ENCODE assay signal across 22 cellular contexts in genomic region chr1:18539171-18539570, GRCh38. TPM values are rescaled to one million over a fixed set of nuclear protein-coding genes. Genes with fewer than 3 reads are reported as not detected.
DNase-seq lines count a peak whose midpoint lies in the region; ATAC-seq, FAIRE-seq and TF ChIP-seq lines count a peak whose summit lies in the region.
"Had no signal": no experiment of that assay in that cellular context is flagged by ENCODE, and none has a peak within 500 bp of the region (broad histone marks: within the 10 kb centered on the region; RNA-seq: fewer than 3 reads in every experiment).

No MANE protein-coding gene starts in this region.

- H3K4me2 ChIP-seq in K562 (ENCODE audit: insufficient read depth, low read length), result no peak overlapping the region

- H3K4me1 Mint-ChIP-seq in osteocyte (ENCODE audit: unreplicated experiment), result no peaks in the 10 kb centered on the region
- no peaks in the 10 kb centered on the region for H3K4me1 Mint-ChIP-seq in activated T-helper 17 cell treated with anti-CD3 and anti-CD28 coated beads, Interleukin-2, amount 50 U/mL, for 72 hours
- H3K4me1 Mint-ChIP-seq: T-cell had no signal

- ATAC-seq in K562, result no peak
- ATAC-seq in activated T-helper 17 cell treated with anti-CD3 and anti-CD28 coated beads, Interleukin-2, amount 50 U/mL, for 72 hours (replicated peaks), result no peak
- ATAC-seq: left colon, right cardiac atrium, T-cell had no signal

- intact Hi-C loops in K562 (cut with micrococcal nuclease), result no loop called here

- CTCF ChIA-PET in K562 (lab: Yijun Ruan, JAX; ENCODE audit: low intra/inter-chr PET ratio), result no interaction called here

- no peak overlapping the region for H3K4me3 ChIP-seq in K562
- H3K4me3 ChIP-seq: colonic mucosa, upper lobe of left lung had no signal

- no peaks in the 10 kb centered on the region for H3K9me1 ChIP-seq in K562 (ENCODE audit: control insufficient read depth, insufficient read depth, low read length)

- in situ Hi-C loops in K562 (cut with MboI), result no loop called here

- no TSS peak for BruUV-seq in K562 (replicated peaks; lab: Mats Ljungman, UMichigan)

- no peaks in the 10 kb centered on the region for H3K79me2 ChIP-seq in K562 (ENCODE audit: control insufficient read depth, insufficient read depth, low read length)

- POLR2A ChIA-PET in K562 (lab: Yijun Ruan, JAX), result no interaction called here

- no peak overlapping the region for H3K27ac ChIP-seq in K562 (ENCODE audit: extremely low read depth, low read depth, low read length)
- H3K27ac ChIP-seq: colonic mucosa, neutrophil, upper lobe of left lung had no signal

- H3K36me3 ChIP-seq in K562 (ENCODE audit: control insufficient read depth, insufficient read depth, low read length), result no peaks in the 10 kb centered on the region
- H3K36me3 ChIP-seq: colonic mucosa, neutrophil, upper lobe of left lung had no signal

- DNase-seq in DMS79 treated with DMSO at 0.1 percent for 48 hours (lab: John Stamatoyannopoulos, UW) (peak; percentile 98), NCI-H187 treated with DMSO at 0.1 percent for 48 hours (lab: John Stamatoyannopoulos, UW) (peak; percentile 67), K562 (ENCODE audit: extremely low read depth in 1 of 4, low spot score in 3 of 4) (no peak), osteocyte (ENCODE audit: extremely low spot score, unreplicated experiment) (peak; percentile 71), NCI-H1048 (lab: John Stamatoyannopoulos, UW) (no peak), GF-D8 (lab: John Stamatoyannopoulos, UW) (no peak), OCI-M1 (lab: John Stamatoyannopoulos, UW) (no peak)
- DNase-seq: activated CD4-positive, alpha-beta T cell treated with anti-CD3 and anti-CD28 coated beads, Interleukin-2, amount 50 U/mL, for 48 hours; activated T-cell treated with anti-CD3 and anti-CD28 coated beads, Interleukin-2, amount 50 U/mL, for 48 hours; colonic mucosa; foreskin fibroblast; IMR-90; NCI-H2227 treated with DMSO at 0.1 percent for 48 hours; right cardiac atrium; stimulated activated naive CD4-positive, alpha-beta T cell treated with Interleukin-2 at 50 U/mL for 16 hours had no signal

- no peak for FAIRE-seq in K562 (lab: Jason Lieb, UNC)

- no peak overlapping the region for H3K9ac ChIP-seq in K562 (ENCODE audit: insufficient read depth in 1 of 2, low read depth in 2 of 2, low read length in 2 of 2)

- 0% methylated on average over 4 of the region's 4 CpGs for WGBS in K562 (ENCODE audit: insufficient coverage, low coverage, missing lambda C conversion rate)

- TF ChIP-seq RAD21 in K562 (CRISPR knock-in tag; conservative IDR thresholded peaks at IDR 0.05 in 1 of 2, IDR thresholded peaks at IDR 0.05 in 1 of 2), result no peak

- no peak overlapping the region for H2AFZ ChIP-seq in K562 (ENCODE audit: low read depth, low read length)

- H3K4me1 ChIP-seq in K562 (replicated peaks in 1 of 2; ENCODE audit: control insufficient read depth in 2 of 2, insufficient read depth in 2 of 2, low read length in 2 of 2), result peaks cover 7 to 13% of the 10 kb centered on the region in 2 experiments; a peak in 4 of 5 replicates
- H3K4me1 ChIP-seq: colonic mucosa, upper lobe of left lung had no signal

- H3K27me3 Mint-ChIP-seq in osteocyte (ENCODE audit: unreplicated experiment), result peaks cover 13% of the 10 kb centered on the region
- peaks cover 47% of the 10 kb centered on the region for H3K27me3 Mint-ChIP-seq in activated T-helper 17 cell treated with anti-CD3 and anti-CD28 coated beads, Interleukin-2, amount 50 U/mL, for 72 hours

- H3K9me3 ChIP-seq in K562 (replicated peaks; ENCODE audit: control insufficient read depth, insufficient read depth, low read depth, low read length), result no peaks in the 10 kb centered on the region
- H3K9me3 ChIP-seq: colonic mucosa, neutrophil had no signal

- no peak overlapping the region for H3K27ac Mint-ChIP-seq in osteocyte (ENCODE audit: unreplicated experiment)
- H3K27ac Mint-ChIP-seq in activated T-helper 17 cell treated with anti-CD3 and anti-CD28 coated beads, Interleukin-2, amount 50 U/mL, for 72 hours, result no peak overlapping the region
- H3K27ac Mint-ChIP-seq: activated naive CD8-positive, alpha-beta T cell; CD4-positive, alpha-beta T cell; T-cell had no signal

- TF ChIP-seq POLR2A in K562 (conservative IDR thresholded peaks at IDR 0.05), result no peak

- H3K9me3 Mint-ChIP-seq in osteocyte (ENCODE audit: unreplicated experiment), result peaks cover 6% of the 10 kb centered on the region
- no peaks in the 10 kb centered on the region for H3K9me3 Mint-ChIP-seq in activated T-helper 17 cell treated with anti-CD3 and anti-CD28 coated beads, Interleukin-2, amount 50 U/mL, for 72 hours
- H3K9me3 Mint-ChIP-seq: CD4-positive, alpha-beta T cell had no signal

- H4K20me1 ChIP-seq in K562 (replicated peaks; ENCODE audit: control insufficient read depth, insufficient read depth, low read length), result peaks cover 31% of the 10 kb centered on the region

- TF ChIP-seq EP300 in K562 (IDR thresholded peaks at IDR 0.05; ENCODE audit: low read length), result no peak

- TF ChIP-seq CTCF in K562 (IDR thresholded peaks at IDR 0.05 in 2 of 3, conservative IDR thresholded peaks at IDR 0.05 in 1 of 3; ENCODE audit: insufficient read depth in 2 of 3, low read depth in 1 of 3, low read length in 3 of 3) (no peak), osteocyte (IDR thresholded peaks at IDR 0.05) (no peak)

- peaks cover 15 to 75% of the 10 kb centered on the region in 2 experiments for H3K27me3 ChIP-seq in K562 (ENCODE audit: control insufficient read depth in 2 of 2, insufficient read depth in 2 of 2, low read length in 2 of 2)
- H3K27me3 ChIP-seq: colonic mucosa, upper lobe of left lung had no signal

- no peaks in the 10 kb centered on the region for H3K36me3 Mint-ChIP-seq in osteocyte (ENCODE audit: unreplicated experiment)
- no peaks in the 10 kb centered on the region for H3K36me3 Mint-ChIP-seq in activated T-helper 17 cell treated with anti-CD3 and anti-CD28 coated beads, Interleukin-2, amount 50 U/mL, for 72 hours (ENCODE audit: low read depth)
- H3K36me3 Mint-ChIP-seq: activated naive CD8-positive, alpha-beta T cell; T-cell had no signal

- H3K4me3 Mint-ChIP-seq in osteocyte (ENCODE audit: unreplicated experiment), result no peak overlapping the region
- H3K4me3 Mint-ChIP-seq in activated T-helper 17 cell treated with anti-CD3 and anti-CD28 coated beads, Interleukin-2, amount 50 U/mL, for 72 hours, result no peak overlapping the region
- H3K4me3 Mint-ChIP-seq: activated naive CD8-positive, alpha-beta T cell; CD4-positive, alpha-beta T cell; T-cell had no signal

TF ChIP-seq in K562, 482 proteins besides CTCF, POLR2A, EP300 and RAD21 (continues in another document):
- TF ChIP-seq, protein P1, sequence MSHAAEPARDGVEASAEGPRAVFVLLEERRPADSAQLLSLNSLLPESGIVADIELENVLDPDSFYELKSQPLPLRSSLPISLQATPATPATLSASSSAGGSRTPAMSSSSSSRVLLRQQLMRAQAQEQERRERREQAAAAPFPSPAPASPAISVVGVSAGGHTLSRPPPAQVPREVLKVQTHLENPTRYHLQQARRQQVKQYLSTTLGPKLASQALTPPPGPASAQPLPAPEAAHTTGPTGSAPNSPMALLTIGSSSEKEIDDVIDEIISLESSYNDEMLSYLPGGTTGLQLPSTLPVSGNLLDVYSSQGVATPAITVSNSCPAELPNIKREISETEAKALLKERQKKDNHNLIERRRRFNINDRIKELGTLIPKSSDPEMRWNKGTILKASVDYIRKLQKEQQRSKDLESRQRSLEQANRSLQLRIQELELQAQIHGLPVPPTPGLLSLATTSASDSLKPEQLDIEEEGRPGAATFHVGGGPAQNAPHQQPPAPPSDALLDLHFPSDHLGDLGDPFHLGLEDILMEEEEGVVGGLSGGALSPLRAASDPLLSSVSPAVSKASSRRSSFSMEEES (CRISPR knock-in tag; IDR thresholded peaks at IDR 0.05), result peak; percentile 28; the same call in 1 of the 2 replicates
- no peak for TF ChIP-seq ARID1B (IDR thresholded peaks at IDR 0.05)
- TF ChIP-seq RBFOX2 (IDR thresholded peaks at IDR 0.05; ENCODE audit: low read depth, low read length), result no peak
- no peak for TF ChIP-seq ZNF121 (CRISPR knock-in tag; conservative IDR thresholded peaks at IDR 0.05)

RNA-seq across cellular contexts. Expression of gene KLHDC7A, which starts 58.4 kb away (rescaled TPM):
- not detected in 2 replicates for total RNA-seq in K562 (2011; cell fraction: chromatin; rRNA removed; ENCODE audit: low replicate concordance)
- total RNA-seq in K562 (2011; cell fraction: nucleolus; rRNA removed), result not detected in 2 replicates
- not detected in 2 replicates for total RNA-seq in K562 (2011; cell fraction: nucleoplasm; rRNA removed)
- total RNA-seq in K562 (2014; rRNA removed), result 0.04 TPM in 1 of 2 replicates, not detected in the other
- not detected in 2 replicates for total RNA-seq in K562 (2014; rRNA removed; fragmentation: Illumina TruSeq; extraction: Trizol)
- total RNA-seq in K562 (2015; rRNA removed; fragmentation: Illumina TruSeq; extraction: Trizol), result 0.04 TPM in 1 of 2 replicates, not detected in the other
- 0.02 TPM in 1 of 2 replicates, not detected in the other for total RNA-seq in K562 (2021)
- polyA plus RNA-seq in K562 (2011; rRNA removed), result not detected in 2 replicates
- not detected in 2 replicates for polyA plus RNA-seq in K562 (2011; cell fraction: cytosol; rRNA removed)
- not detected in 2 replicates for polyA plus RNA-seq in K562 (2011; cell fraction: nucleus; rRNA removed)
- 0.08 and 0.16 TPM in 2 replicates for polyA plus RNA-seq in K562 (2012)
- 0.01 TPM in 1 of 2 replicates, not detected in the other for polyA plus RNA-seq in K562 (2014; fragmentation: Illumina TruSeq; extraction: Trizol)
- polyA plus RNA-seq in K562 (2014; fragmentation: Nextera tagmentation; extraction: Ambion mirVana), result not detected
- polyA plus RNA-seq in K562 (2014; rRNA removed), result 0.01 TPM in 1 of 2 replicates, not detected in the other
- polyA minus RNA-seq in K562 (2011; rRNA and poly(A)+ RNA removed), result not detected in 2 replicates
- not detected in 2 replicates for polyA minus RNA-seq in K562 (2011; cell fraction: cytosol; rRNA and poly(A)+ RNA removed)
- polyA minus RNA-seq in K562 (2011; cell fraction: nucleus; rRNA and poly(A)+ RNA removed), result not detected in 2 replicates
- not detected in 2 replicates for total RNA-seq in osteocyte
- not detected for total RNA-seq in activated T-helper 17 cell treated with anti-CD3 and anti-CD28 coated beads, Interleukin-2, amount 50 U/mL, for 72 hours
- total RNA-seq: CD4-positive, alpha-beta T cell; IMR-90; T-cell had no signal
- polyA plus RNA-seq: IMR-90 had no signal

Comparison
In these comparisons a context has a peak if more than half of its experiments do, and no peak if none do; other contexts are left out.
1. DNase-seq: peak in DMS79 treated with DMSO at 0.1 percent for 48 hours (single experiment), NCI-H187 treated with DMSO at 0.1 percent for 48 hours (single experiment) and osteocyte (single experiment); none in K562 (0 of 4), NCI-H1048 (single experiment), GF-D8 (single experiment) and OCI-M1 (single experiment).